Comparison of ENCODE assay signal across 1 cellular context in genomic region chr1:152827173-152827572, GRCh38.
TF ChIP-seq lines count a peak whose summit lies in the region.

TSS of gene LCE1A (plus strand) at chr1:152827473. CDS start at chr1:152827473, 0 bp downstream.

TF ChIP-seq in GM23338, 12 proteins besides CTCF, POLR2A, EP300 and RAD21 (continued from another document):
- TF ChIP-seq ZNF462 (CRISPR knock-in tag; IDR thresholded peaks at IDR 0.05) (no peak), EZH2 (IDR thresholded peaks at IDR 0.05; ENCODE audit: low read depth, unreplicated experiment) (no peak)
